Comparison of ENCODE assay signal across 30 cellular contexts in the genomic region with DNA sequence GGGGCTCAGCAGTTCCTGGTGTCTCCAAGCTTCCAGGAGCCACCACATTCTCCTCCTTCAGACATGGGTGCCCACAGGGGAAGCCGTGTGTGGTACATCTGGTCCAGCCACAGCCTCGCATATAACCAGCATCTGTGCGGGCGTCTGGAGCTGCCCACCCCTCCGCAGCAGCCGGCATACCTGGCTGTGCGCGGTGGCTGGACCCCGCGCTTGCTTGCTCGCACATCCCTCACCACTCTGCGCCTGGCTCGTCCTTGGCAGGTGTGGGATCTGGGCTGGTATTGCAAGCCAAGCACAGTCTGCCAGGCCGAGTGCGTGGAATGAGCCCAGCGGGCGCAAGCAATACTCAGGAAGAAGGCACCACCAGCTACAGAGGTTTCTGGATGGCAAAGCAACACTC.
"Had no signal": no experiment of that assay in that cellular context is flagged by ENCODE, and none has a peak within 500 bp of the region (broad histone marks: within the 10 kb centered on the region; RNA-seq: fewer than 3 reads in every experiment).

No MANE protein-coding gene starts in this region.

- H3K4me1 ChIP-seq: adrenal gland had no signal

- H3K27ac ChIP-seq: adrenal gland had no signal

- ATAC-seq: activated CD4-positive, alpha-beta T cell treated with anti-CD3 and anti-CD28 coated beads for 36 hours; activated CD4-positive, CD25-positive, alpha-beta regulatory T cell treated with anti-CD3 and anti-CD28 coated beads, Interleukin-2, amount 50 U/mL, for 24 hours; activated CD8-positive, alpha-beta T cell treated with anti-CD3 and anti-CD28 coated beads, Interleukin-2, amount 10 ng/mL, durations not matched to agents 7 days and 5 days; activated naive CD4-positive, alpha-beta T cell treated with anti-CD3 and anti-CD28 coated beads, Interleukin-2, amount 50 U/mL, for 72 hours; activated T-cell treated with anti-CD3 and anti-CD28 coated beads, Interleukin-2, amount 50 U/mL, for 4 hours; K562; PC-3 had no signal

- H3K36me3 ChIP-seq: adrenal gland had no signal

- H3K27ac Mint-ChIP-seq: activated CD4-positive, alpha-beta T cell treated with anti-CD3 and anti-CD28 coated beads for 36 hours; activated CD4-positive, alpha-beta T cell treated with anti-CD3 and anti-CD28 coated beads, Interleukin-2, amount 10 ng/mL, durations not matched to agents 7 days and 5 days; activated CD8-positive, alpha-beta T cell treated with anti-CD3 and anti-CD28 coated beads, Interleukin-2, amount 10 ng/mL, durations not matched to agents 7 days and 5 days; activated naive CD4-positive, alpha-beta T cell treated with anti-CD3 and anti-CD28 coated beads for 36 hours; activated naive CD4-positive, alpha-beta T cell treated with anti-CD3 and anti-CD28 coated beads, Interleukin-2, amount 50 U/mL, for 72 hours; activated T-helper 1 cell treated with anti-CD3 and anti-CD28 coated beads, Interleukin-12 subunit alpha, Interleukin-12 subunit beta, Interleukin-2, Interleukin-4 antibody, amounts not matched to agents 30 ng/mL and 10 ng/mL and 1 ng/mL, durations not matched to agents 14 hours and 24 hours and 36 hours; brain had no signal

- H3K4me3 ChIP-seq: adrenal gland, K562 had no signal

- FAIRE-seq: bronchial epithelial cell, K562 had no signal

- H3K4me1 Mint-ChIP-seq: activated CD4-positive, alpha-beta T cell treated with anti-CD3 and anti-CD28 coated beads for 36 hours; activated CD4-positive, alpha-beta T cell treated with anti-CD3 and anti-CD28 coated beads, Interleukin-2, amount 10 ng/mL, durations not matched to agents 7 days and 5 days had no signal

- H3K4me3 Mint-ChIP-seq: activated CD4-positive, alpha-beta T cell treated with anti-CD3 and anti-CD28 coated beads for 36 hours; activated CD4-positive, alpha-beta T cell treated with anti-CD3 and anti-CD28 coated beads, Interleukin-2, amount 10 ng/mL, durations not matched to agents 7 days and 5 days; activated CD8-positive, alpha-beta T cell treated with anti-CD3 and anti-CD28 coated beads, Interleukin-2, amount 10 ng/mL, durations not matched to agents 7 days and 5 days; activated naive CD4-positive, alpha-beta T cell treated with anti-CD3 and anti-CD28 coated beads for 36 hours; activated T-cell treated with anti-CD3 and anti-CD28 coated beads, Interleukin-2, amount 50 U/mL, for 4 hours; activated T-helper 1 cell treated with anti-CD3 and anti-CD28 coated beads, Interleukin-12 subunit alpha, Interleukin-12 subunit beta, Interleukin-2, Interleukin-4 antibody, amounts not matched to agents 30 ng/mL and 10 ng/mL and 1 ng/mL, durations not matched to agents 14 hours and 24 hours and 36 hours; brain had no signal

- H3K27me3 Mint-ChIP-seq: activated CD4-positive, alpha-beta T cell treated with anti-CD3 and anti-CD28 coated beads for 36 hours; activated CD4-positive, alpha-beta T cell treated with anti-CD3 and anti-CD28 coated beads, Interleukin-2, amount 10 ng/mL, durations not matched to agents 7 days and 5 days; brain had no signal

- H3K9me3 ChIP-seq: adrenal gland had no signal

- H3K36me3 Mint-ChIP-seq: activated naive CD4-positive, alpha-beta T cell treated with anti-CD3 and anti-CD28 coated beads, Interleukin-2, amount 50 U/mL, for 72 hours; brain had no signal

- DNase-seq: activated CD4-positive, alpha-beta T cell treated with anti-CD3 and anti-CD28 coated beads for 36 hours; activated CD4-positive, alpha-beta T cell treated with anti-CD3 and anti-CD28 coated beads, Interleukin-2, amount 10 ng/mL, durations not matched to agents 7 days and 5 days; activated CD4-positive, alpha-beta T cell treated with anti-CD3 and anti-CD28 coated beads, Interleukin-2, amount 50 U/mL, for 48 hours; activated CD8-positive, alpha-beta memory T cell treated with anti-CD3 and anti-CD28 coated beads, Interleukin-2, amount 50 U/mL, for 4 hours; activated CD8-positive, alpha-beta T cell treated with anti-CD3 and anti-CD28 coated beads, Interleukin-2, amount 10 ng/mL, durations not matched to agents 7 days and 5 days; activated gamma-delta T cell treated with Interleukin-2 at 50 U/mL for 16 hours; activated naive CD4-positive, alpha-beta T cell treated with anti-CD3 and anti-CD28 coated beads for 36 hours; activated T-cell treated with anti-CD3 and anti-CD28 coated beads for 4 hours; activated T-cell treated with anti-CD3 and anti-CD28 coated beads, Interleukin-2, amount 50 U/mL, for 4 hours; adrenal gland; caudate nucleus; NCI-H1092 treated with DMSO at 0.1 percent for 48 hours; NCI-H1417; NCI-H187 treated with DMSO at 0.1 percent for 48 hours; NCI-H2081; NCI-H2171 treated with DMSO at 0.1 percent for 48 hours; NCI-H345; NCI-H524 treated with DMSO at 0.1 percent for 48 hours; PC-3; Right ventricle myocardium superior; SW 1271; T-helper 1 cell; T-helper 2 cell; T-helper 9 cell had no signal

- H3K27me3 ChIP-seq: adrenal gland had no signal

- H3K9me3 Mint-ChIP-seq: activated CD4-positive, alpha-beta T cell treated with anti-CD3 and anti-CD28 coated beads, Interleukin-2, amount 10 ng/mL, durations not matched to agents 7 days and 5 days; activated T-helper 1 cell treated with anti-CD3 and anti-CD28 coated beads, Interleukin-12 subunit alpha, Interleukin-12 subunit beta, Interleukin-2, Interleukin-4 antibody, amounts not matched to agents 30 ng/mL and 10 ng/mL and 1 ng/mL, durations not matched to agents 14 hours and 24 hours and 36 hours; brain had no signal
